Comparison of ENCODE assay signal across 25 cellular contexts in genomic region chr9:92748233-92748497, GRCh38. TPM values are rescaled to one million over a fixed set of nuclear protein-coding genes. Genes with fewer than 3 reads are reported as not detected.
DNase-seq lines count a peak whose midpoint lies in the region; ATAC-seq and TF ChIP-seq lines count a peak whose summit lies in the region.
"Had no signal": no experiment of that assay in that cellular context is flagged by ENCODE, and none has a peak within 500 bp of the region (broad histone marks: within the 10 kb centered on the region; RNA-seq: fewer than 3 reads in every experiment).

No MANE protein-coding gene starts in this region.

- no peak overlapping the region for H2AFZ ChIP-seq in PC-9

- H3K79me2 ChIP-seq in PC-9 (ENCODE audit: low read depth): peaks cover 95% of the 10 kb centered on the region

- peak overlapping the region; percentile 42 to 86 (median 67); a peak in 20 of 22 replicates for H3K4me2 ChIP-seq in BLaER1 treated with 17β-estradiol and CSF1 and Interleukin-3, amounts not matched to agents 10 nM and 100 nM
- H3K4me2 ChIP-seq in PC-9 (no peak overlapping the region), skeletal muscle satellite cell (ENCODE audit: low read length) (peak overlapping the region; percentile 22)

- H3K4me3 ChIP-seq in BLaER1 treated with 17β-estradiol and CSF1 and Interleukin-3, amounts not matched to agents 10 nM and 100 nM: no peak overlapping the region
- H3K4me3 ChIP-seq in PC-9: no peak overlapping the region
- H3K4me3 ChIP-seq in skeletal muscle satellite cell (ENCODE audit: low read length): no peak overlapping the region
- H3K4me3 ChIP-seq in uterus: no peak overlapping the region
- H3K4me3 ChIP-seq: transverse colon had no signal

- BruUV-seq in PC-9 (replicated peaks; lab: Mats Ljungman, UMichigan): no TSS peak

- H3K36me3 Mint-ChIP-seq in effector memory CD8-positive, alpha-beta T cell (ENCODE audit: insufficient read depth): peaks cover 2% of the 10 kb centered on the region

- TF ChIP-seq POLR2A in uterus (IDR thresholded peaks at IDR 0.05): no peak

- H3K4me3 Mint-ChIP-seq in effector memory CD8-positive, alpha-beta T cell: no peak overlapping the region
- H3K4me3 Mint-ChIP-seq: activated CD4-positive, alpha-beta memory T cell treated with anti-CD3 and anti-CD28 coated beads, Interleukin-2, amount 10 ng/mL, durations not matched to agents 7 days and 5 days; activated naive CD8-positive, alpha-beta T cell treated with anti-CD3 and anti-CD28 coated beads, Interleukin-2, amount 10 ng/mL, durations not matched to agents 7 days and 5 days had no signal

- intact Hi-C loops in PC-9 (cut with micrococcal nuclease; ENCODE audit: unreplicated experiment) (no loop called here), uterus (cut with DNase I; ENCODE audit: low total_unique reads) (no loop called here)

- CTCF ChIA-PET in PC-9 (lab: Charles Lee): no interaction called here

- 0 out of 22 replicates have a peak overlapping the region, but pooled peaks of 1 of the 11 experiments have one; percentile 9 for H3K9ac ChIP-seq in BLaER1 treated with 17β-estradiol and CSF1 and Interleukin-3, amounts not matched to agents 10 nM and 100 nM
- H3K9ac ChIP-seq in skeletal muscle satellite cell (ENCODE audit: low read depth, low read length): no peak overlapping the region

- H3K4me1 ChIP-seq in BLaER1 treated with 17β-estradiol and CSF1 and Interleukin-3, amounts not matched to agents 10 nM and 100 nM: peaks cover 78 to 92% (median 85%) of the 10 kb centered on the region in 10 experiments
- H3K4me1 ChIP-seq in PC-9 (replicated peaks; ENCODE audit: insufficient read depth) (peaks cover 11% of the 10 kb centered on the region), skeletal muscle satellite cell (ENCODE audit: control insufficient read depth, insufficient read depth, low read length) (peaks cover 43% of the 10 kb centered on the region), uterus (peaks cover 0 to 19% of the 10 kb centered on the region in 2 donors)

- peaks cover 53 to 67% of the 10 kb centered on the region in 2 donors for H3K4me1 Mint-ChIP-seq in effector memory CD8-positive, alpha-beta T cell (ENCODE audit: low read depth in 2 of 2)

- H3K27ac Mint-ChIP-seq in effector memory CD8-positive, alpha-beta T cell: peak overlapping the region; percentile 38 to 89
- H3K27ac Mint-ChIP-seq: activated CD4-positive, alpha-beta memory T cell treated with anti-CD3 and anti-CD28 coated beads, Interleukin-2, amount 10 ng/mL, durations not matched to agents 7 days and 5 days had no signal

- peaks cover 0 to 25% (median 13%) of the 10 kb centered on the region in 11 experiments; a peak in 9 of 22 replicates for H3K9me3 ChIP-seq in BLaER1 treated with 17β-estradiol and CSF1 and Interleukin-3, amounts not matched to agents 10 nM and 100 nM (replicated peaks in 1 of 11)
- H3K9me3 ChIP-seq in PC-9 (ENCODE audit: insufficient read depth, low read depth) (no peaks in the 10 kb centered on the region), skeletal muscle satellite cell (replicated peaks; ENCODE audit: low read length) (no peaks in the 10 kb centered on the region), uterus (no peaks in the 10 kb centered on the region)
- H3K9me3 ChIP-seq: transverse colon had no signal

- peaks cover 8% of the 10 kb centered on the region; the same call in 1 of the 2 replicates for H3F3A ChIP-seq in PC-9 (ENCODE audit: insufficient read depth, low read depth)

- no peak for ATAC-seq in effector memory CD8-positive, alpha-beta T cell (replicated peaks)
- ATAC-seq in HG02759 (IDR thresholded peaks at IDR 0.05; ENCODE audit: unreplicated experiment): no peak
- ATAC-seq: naive thymus-derived CD8-positive, alpha-beta T cell had no signal

- H3K36me3 ChIP-seq in BLaER1 treated with 17β-estradiol and CSF1 and Interleukin-3, amounts not matched to agents 10 nM and 100 nM: peaks cover 0 to 32% (median 11%) of the 10 kb centered on the region in 11 experiments; a peak in 9 of 22 replicates
- H3K36me3 ChIP-seq in PC-9 (ENCODE audit: low read depth): no peaks in the 10 kb centered on the region
- H3K36me3 ChIP-seq in skeletal muscle satellite cell (ENCODE audit: insufficient read depth, low read length): no peaks in the 10 kb centered on the region
- no peaks in the 10 kb centered on the region for H3K36me3 ChIP-seq in uterus
- H3K36me3 ChIP-seq: transverse colon had no signal

- no peaks in the 10 kb centered on the region for H3K27me3 Mint-ChIP-seq in effector memory CD8-positive, alpha-beta T cell
- H3K27me3 Mint-ChIP-seq: activated CD4-positive, alpha-beta memory T cell treated with anti-CD3 and anti-CD28 coated beads, Interleukin-2, amount 10 ng/mL, durations not matched to agents 7 days and 5 days; activated naive CD8-positive, alpha-beta T cell treated with anti-CD3 and anti-CD28 coated beads, Interleukin-2, amount 10 ng/mL, durations not matched to agents 7 days and 5 days; naive thymus-derived CD8-positive, alpha-beta T cell had no signal

- no peaks in the 10 kb centered on the region for H3K9me3 Mint-ChIP-seq in effector memory CD8-positive, alpha-beta T cell
- H3K9me3 Mint-ChIP-seq: activated CD4-positive, alpha-beta memory T cell treated with anti-CD3 and anti-CD28 coated beads, Interleukin-2, amount 10 ng/mL, durations not matched to agents 7 days and 5 days; activated naive CD8-positive, alpha-beta T cell treated with anti-CD3 and anti-CD28 coated beads, Interleukin-2, amount 10 ng/mL, durations not matched to agents 7 days and 5 days had no signal

- H4K20me1 ChIP-seq in BLaER1 treated with 17β-estradiol and CSF1 and Interleukin-3, amounts not matched to agents 10 nM and 100 nM: peaks cover 58 to 100% (median 90%) of the 10 kb centered on the region in 11 experiments
- peaks cover 37% of the 10 kb centered on the region for H4K20me1 ChIP-seq in PC-9 (ENCODE audit: insufficient read depth)

- TF ChIP-seq CTCF in PC-9 (conservative IDR thresholded peaks at IDR 0.05) (no peak), uterus (IDR thresholded peaks at IDR 0.05) (no peak)

- no peak for DNase-seq in PC-9
- DNase-seq in effector memory CD8-positive, alpha-beta T cell: no peak
- no peak for DNase-seq in RPMI8226
- no peak for DNase-seq in uterus
- no peak for DNase-seq in activated effector memory CD4-positive, alpha-beta T cell treated with anti-CD3 and anti-CD28 coated beads, Interleukin-2, amount 50 U/mL, for 16 hours
- DNase-seq: activated CD4-positive, alpha-beta memory T cell treated with anti-CD3 and anti-CD28 coated beads, Interleukin-2, amount 10 ng/mL, durations not matched to agents 7 days and 5 days; activated CD4-positive, alpha-beta T cell treated with anti-CD3 and anti-CD28 coated beads for 1 hour; activated CD8-positive, alpha-beta memory T cell treated with anti-CD3 and anti-CD28 coated beads, Interleukin-2, amount 50 U/mL, for 48 hours; activated effector memory CD4-positive, alpha-beta T cell treated with Interleukin-2 at 50 U/mL for 16 hours; activated naive CD8-positive, alpha-beta T cell treated with anti-CD3 and anti-CD28 coated beads, Interleukin-2, amount 10 ng/mL, durations not matched to agents 7 days and 5 days; central memory CD4-positive, alpha-beta T cell; dermis blood vessel endothelial cell; Kasumi-1; left ventricle myocardium superior; midbrain; MV-4-11; NCI-H1436 treated with DMSO at 0.1 percent for 48 hours; NCI-H510A treated with DMSO at 0.1 percent for 48 hours; T-helper 1 cell; transverse colon had no signal

- H3K9me2 ChIP-seq in PC-9 (ENCODE audit: insufficient read depth): no peaks in the 10 kb centered on the region

- peak overlapping the region in 2 of 11 experiments; percentile 4 to 68; a peak in 1 of 22 replicates for H3K27ac ChIP-seq in BLaER1 treated with 17β-estradiol and CSF1 and Interleukin-3, amounts not matched to agents 10 nM and 100 nM
- H3K27ac ChIP-seq in PC-9: 0 out of 2 replicates have a peak overlapping the region, but pooled peaks have one; percentile 33
- H3K27ac ChIP-seq in uterus: no peak overlapping the region
- H3K27ac ChIP-seq: C4-2B, transverse colon had no signal

- POLR2A ChIA-PET in PC-9 (lab: Charles Lee; ENCODE audit: unreplicated experiment): interaction anchor here (0.6 to 0.7 kb wide), 2 partner anchors 41 to 420 kb away, joined by 4 to 5 read pairs; no protein-coding TSS in a partner anchor

- no peaks in the 10 kb centered on the region for H3K27me3 ChIP-seq in BLaER1 treated with 17β-estradiol and CSF1 and Interleukin-3, amounts not matched to agents 10 nM and 100 nM
- H3K27me3 ChIP-seq in PC-9 (ENCODE audit: insufficient read depth, low read depth): no peaks in the 10 kb centered on the region
- H3K27me3 ChIP-seq in skeletal muscle satellite cell (ENCODE audit: control insufficient read depth, insufficient read depth, low read length): no peaks in the 10 kb centered on the region
- H3K27me3 ChIP-seq in uterus: no peaks in the 10 kb centered on the region
- H3K27me3 ChIP-seq: transverse colon had no signal

RNA-seq across cellular contexts. Expression of gene BICD2, which starts 16.5 kb away (rescaled TPM):
- total RNA-seq in PC-9 (2021): 40.0 and 40.6 TPM in 2 replicates
- 43.1 and 46.1 TPM in 2 replicates for total RNA-seq in skeletal muscle satellite cell (2012; rRNA removed)
- total RNA-seq in uterus: 10 to 100 TPM in 3 of 4 donors, 1 to 10 TPM in 1; 5.6 to 45.1 (median 22.8) TPM
